10 cellular contexts compared by ENCODE assay signal in genomic region chr20:19886666-19887288, GRCh38.
DNase-seq lines count a peak whose midpoint lies in the region; ATAC-seq and TF ChIP-seq lines count a peak whose summit lies in the region.
"Had no signal": no experiment of that assay in that cellular context is flagged by ENCODE, and none has a peak within 500 bp of the region (broad histone marks: within the 10 kb centered on the region; RNA-seq: fewer than 3 reads in every experiment).

No MANE protein-coding gene starts in this region.

- ATAC-seq in left colon = peak; percentile 19
- ATAC-seq in HG02642 (IDR thresholded peaks at IDR 0.05; ENCODE audit: poor library complexity, unreplicated experiment) = no peak
- ATAC-seq: naive thymus-derived CD4-positive, alpha-beta T cell had no signal

- peak overlapping the region in 1 of 2 donors; percentile 37 for H3K9ac ChIP-seq in stomach smooth muscle (ENCODE audit: low read length in 2 of 2)

- intact Hi-C loops in breast epithelium (cut with DNase I; ENCODE audit: low total_unique reads) = loop anchor here (10.0 kb wide), 1 partner anchor 88 kb away; no protein-coding TSS in a partner anchor
- intact Hi-C loops in left colon (cut with DNase I, micrococcal nuclease) = no loop called here

- TF ChIP-seq POLR2A in breast epithelium (IDR thresholded peaks at IDR 0.05) = no peak

- no peaks in the 10 kb centered on the region for H3K36me3 Mint-ChIP-seq in immature natural killer cell
- H3K36me3 Mint-ChIP-seq: naive thymus-derived CD4-positive, alpha-beta T cell had no signal

- peaks cover 0 to 3% of the 10 kb centered on the region in 2 donors for H3K9me3 ChIP-seq in breast epithelium
- H3K9me3 ChIP-seq in stomach smooth muscle (ENCODE audit: control insufficient read depth in 2 of 2, low read length in 2 of 2) = no peaks in the 10 kb centered on the region

- H3K27ac ChIP-seq in breast epithelium (peak overlapping the region; percentile 94 to 95), stomach smooth muscle (ENCODE audit: low read length) (peak overlapping the region; percentile 88)

- H3K4me3 ChIP-seq in breast epithelium (peak overlapping the region; percentile 17 to 62 (median 27)), stomach smooth muscle (ENCODE audit: low read length in 2 of 2) (peak overlapping the region; percentile 52 to 70)

- peaks cover 18 to 36% of the 10 kb centered on the region in 2 donors for H3K4me1 ChIP-seq in breast epithelium
- peaks cover 41% of the 10 kb centered on the region for H3K4me1 ChIP-seq in stomach smooth muscle (ENCODE audit: control insufficient read depth, insufficient read depth, low read length)

- no peaks in the 10 kb centered on the region for H3K27me3 ChIP-seq in breast epithelium
- no peaks in the 10 kb centered on the region for H3K27me3 ChIP-seq in stomach smooth muscle (ENCODE audit: control insufficient read depth in 1 of 2, insufficient read depth in 2 of 2, low read length in 2 of 2)

- H3K27me3 Mint-ChIP-seq in immature natural killer cell (ENCODE audit: low read depth in 3 of 3) = peaks cover 5 to 11% (median 7%) of the 10 kb centered on the region in 3 donors

- no peak for TF ChIP-seq CTCF in breast epithelium (IDR thresholded peaks at IDR 0.05)

- DNase-seq in HT1080 (ENCODE audit: low read depth) (peak; percentile 24), breast epithelium (ENCODE audit: low spot score in 2 of 2) (no peak), left colon (no peak), SKM-1 (lab: John Stamatoyannopoulos, UW; ENCODE audit: unreplicated experiment) (no peak), immature natural killer cell (no peak)
- DNase-seq: amniotic stem cell; naive thymus-derived CD4-positive, alpha-beta T cell; NCI-H2081 treated with DMSO at 0.1 percent for 48 hours had no signal

- H3K4me1 Mint-ChIP-seq in immature natural killer cell = no peaks in the 10 kb centered on the region
- H3K4me1 Mint-ChIP-seq: naive thymus-derived CD4-positive, alpha-beta T cell had no signal

- H3K4me3 Mint-ChIP-seq in immature natural killer cell = no peak overlapping the region
- H3K4me3 Mint-ChIP-seq: naive thymus-derived CD4-positive, alpha-beta T cell had no signal

- no peak overlapping the region for H3K27ac Mint-ChIP-seq in immature natural killer cell
- H3K27ac Mint-ChIP-seq: naive thymus-derived CD4-positive, alpha-beta T cell had no signal

- H3K36me3 ChIP-seq in breast epithelium (no peaks in the 10 kb centered on the region), stomach smooth muscle (ENCODE audit: control insufficient read depth in 2 of 2, insufficient read depth in 2 of 2, low read length in 2 of 2) (no peaks in the 10 kb centered on the region)

- no peaks in the 10 kb centered on the region for H3K9me3 Mint-ChIP-seq in immature natural killer cell
- H3K9me3 Mint-ChIP-seq: naive thymus-derived CD4-positive, alpha-beta T cell had no signal
